ENCODE assay signal across 22 cellular contexts in genomic region chr20:59736366-59736765, GRCh38.
"Had no signal": no experiment of that assay in that cellular context is flagged by ENCODE, and none has a peak within 500 bp of the region (broad histone marks: within the 10 kb centered on the region; RNA-seq: fewer than 3 reads in every experiment).

No MANE protein-coding gene starts in this region.

- H3K4me1 ChIP-seq: Peyer's patch, SJSA1 had no signal

- H3K9me3 Mint-ChIP-seq: activated CD8-positive, alpha-beta T cell treated with anti-CD3 and anti-CD28 coated beads for 36 hours; activated naive CD4-positive, alpha-beta T cell treated with anti-CD3 and anti-CD28 coated beads, Interleukin-2, amount 10 ng/mL, durations not matched to agents 7 days and 5 days; activated naive CD8-positive, alpha-beta T cell treated with anti-CD3 and anti-CD28 coated beads for 36 hours had no signal

- H3K9me3 ChIP-seq: Peyer's patch, SJSA1 had no signal

- ATAC-seq: activated CD4-positive, CD25-positive, alpha-beta regulatory T cell treated with anti-CD3 and anti-CD28 coated beads, Interleukin-2, amount 50 U/mL, for 24 hours; activated CD8-positive, alpha-beta T cell treated with anti-CD3 and anti-CD28 coated beads for 36 hours; SK-N-SH treated with all-trans-retinoic acid at 6 μM for 48 hours had no signal

- H3K27me3 ChIP-seq: Peyer's patch had no signal

- H3K36me3 Mint-ChIP-seq: activated naive CD4-positive, alpha-beta T cell treated with anti-CD3 and anti-CD28 coated beads, Interleukin-2, amount 10 ng/mL, durations not matched to agents 7 days and 5 days; activated naive CD8-positive, alpha-beta T cell treated with anti-CD3 and anti-CD28 coated beads for 36 hours had no signal

- DNase-seq: activated CD4-positive, alpha-beta T cell treated with anti-CD3 and anti-CD28 coated beads for 4 hours; activated CD8-positive, alpha-beta memory T cell treated with anti-CD3 and anti-CD28 coated beads, Interleukin-2, amount 50 U/mL, for 4 hours; activated CD8-positive, alpha-beta T cell treated with anti-CD3 and anti-CD28 coated beads for 36 hours; activated gamma-delta T cell; activated naive CD4-positive, alpha-beta T cell treated with anti-CD3 and anti-CD28 coated beads, Interleukin-2, amount 10 ng/mL, durations not matched to agents 7 days and 5 days; activated naive CD8-positive, alpha-beta T cell treated with anti-CD3 and anti-CD28 coated beads for 36 hours; activated T-cell treated with anti-CD3 and anti-CD28 coated beads, Interleukin-2, amount 50 U/mL, for 1 hour; Kasumi-1; KBM-7; NCI-H1436 treated with DMSO at 0.1 percent for 48 hours; NCI-H187; NCI-H2081; NCI-H510A treated with DMSO at 0.1 percent for 48 hours; NCI-H69; NK-92 treated with Interleukin-12 subunit alpha and Interleukin-12 subunit beta, amount 100 ng/mL, for 24 hours; OCI-M1; SW 1271 had no signal

- H3K4me3 Mint-ChIP-seq: activated CD8-positive, alpha-beta T cell treated with anti-CD3 and anti-CD28 coated beads for 36 hours; activated naive CD4-positive, alpha-beta T cell treated with anti-CD3 and anti-CD28 coated beads, Interleukin-2, amount 10 ng/mL, durations not matched to agents 7 days and 5 days; activated naive CD8-positive, alpha-beta T cell treated with anti-CD3 and anti-CD28 coated beads for 36 hours had no signal

- H3K27ac Mint-ChIP-seq: activated CD8-positive, alpha-beta T cell treated with anti-CD3 and anti-CD28 coated beads for 36 hours; activated naive CD4-positive, alpha-beta T cell treated with anti-CD3 and anti-CD28 coated beads, Interleukin-2, amount 10 ng/mL, durations not matched to agents 7 days and 5 days; activated naive CD8-positive, alpha-beta T cell treated with anti-CD3 and anti-CD28 coated beads for 36 hours had no signal

- H3K4me1 Mint-ChIP-seq: activated naive CD4-positive, alpha-beta T cell treated with anti-CD3 and anti-CD28 coated beads, Interleukin-2, amount 10 ng/mL, durations not matched to agents 7 days and 5 days; activated naive CD8-positive, alpha-beta T cell treated with anti-CD3 and anti-CD28 coated beads for 36 hours had no signal

- H3K36me3 ChIP-seq: Peyer's patch, SJSA1 had no signal

- H3K27me3 Mint-ChIP-seq: activated CD8-positive, alpha-beta T cell treated with anti-CD3 and anti-CD28 coated beads for 36 hours; activated naive CD4-positive, alpha-beta T cell treated with anti-CD3 and anti-CD28 coated beads, Interleukin-2, amount 10 ng/mL, durations not matched to agents 7 days and 5 days had no signal

- H3K4me3 ChIP-seq: Peyer's patch, SJSA1 had no signal

- H3K27ac ChIP-seq: Peyer's patch, RWPE1, SJSA1 had no signal
